Comparison of ENCODE assay signal across 21 cellular contexts in the genomic region with DNA sequence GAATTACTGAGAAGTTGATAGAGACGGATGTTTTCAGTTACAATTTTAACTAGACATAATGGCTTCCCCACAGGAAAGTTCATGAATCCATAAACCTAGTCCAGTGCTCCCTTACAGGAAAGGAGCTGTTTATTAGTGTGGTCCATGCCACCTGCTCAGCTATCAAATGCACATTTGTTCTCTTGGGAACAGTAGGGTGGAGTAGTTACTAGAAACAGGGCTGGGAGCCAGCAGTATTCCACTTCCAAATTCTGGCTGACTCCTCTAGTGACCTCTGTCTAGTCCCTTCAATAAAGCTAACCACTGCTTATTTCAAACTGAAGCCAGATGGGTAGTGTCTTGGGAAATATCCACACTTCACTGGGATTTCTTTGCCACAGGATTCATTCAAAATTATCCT.
DNase-seq lines count a peak whose midpoint lies in the region; ATAC-seq and TF ChIP-seq lines count a peak whose summit lies in the region.
"Had no signal": no experiment of that assay in that cellular context is flagged by ENCODE, and none has a peak within 500 bp of the region (broad histone marks: within the 10 kb centered on the region; RNA-seq: fewer than 3 reads in every experiment).

No MANE protein-coding gene starts in this region.

- TF ChIP-seq CTCF in gastroesophageal sphincter (IDR thresholded peaks at IDR 0.05), result no peak
- no peak for TF ChIP-seq CTCF in testis (IDR thresholded peaks at IDR 0.05)
- TF ChIP-seq CTCF in prostate gland (IDR thresholded peaks at IDR 0.05), result no peak
- no peak for TF ChIP-seq CTCF in vagina (IDR thresholded peaks at IDR 0.05)

- TF ChIP-seq POLR2A in gastroesophageal sphincter (IDR thresholded peaks at IDR 0.05) (no peak), testis (IDR thresholded peaks at IDR 0.05) (no peak), prostate gland (IDR thresholded peaks at IDR 0.05) (no peak), vagina (IDR thresholded peaks at IDR 0.05) (no peak)

- H3K27ac ChIP-seq in gastroesophageal sphincter, result peak overlapping the region in 2 of 4 donors; percentile 1 to 36
- no peak overlapping the region for H3K27ac ChIP-seq in testis
- no peak overlapping the region for H3K27ac ChIP-seq in neuronal stem cell (replicated peaks; ENCODE audit: low read length)
- H3K27ac ChIP-seq in prostate gland, result no peak overlapping the region
- H3K27ac ChIP-seq in vagina, result no peak overlapping the region
- H3K27ac ChIP-seq: BLaER1 treated with 17β-estradiol and CSF1 and Interleukin-3, amounts not matched to agents 10 nM and 100 nM; hepatocyte; suprapubic skin had no signal

- H3K4me1 ChIP-seq in gastroesophageal sphincter (peaks cover 3 to 45% (median 8%) of the 10 kb centered on the region in 3 donors), testis (peaks cover 16% of the 10 kb centered on the region), neuronal stem cell (ENCODE audit: control insufficient read depth in 2 of 2, insufficient read depth in 1 of 2, low read depth in 1 of 2, low read length in 2 of 2) (no peaks in the 10 kb centered on the region), prostate gland (replicated peaks) (no peaks in the 10 kb centered on the region), vagina (peaks cover 13% of the 10 kb centered on the region)
- H3K4me1 ChIP-seq: BLaER1 treated with 17β-estradiol and CSF1 and Interleukin-3, amounts not matched to agents 10 nM and 100 nM had no signal

- no peak overlapping the region for H3K9ac ChIP-seq in neuronal stem cell (ENCODE audit: low read depth, low read length, poor library complexity)
- H3K9ac ChIP-seq: BLaER1 treated with 17β-estradiol and CSF1 and Interleukin-3, amounts not matched to agents 10 nM and 100 nM had no signal

- H2AK5ac ChIP-seq in neuronal stem cell (ENCODE audit: low read depth, low read length), result no peak overlapping the region

- no peak overlapping the region for H2BK12ac ChIP-seq in neuronal stem cell (ENCODE audit: low read length)

- H2AFZ ChIP-seq in neuronal stem cell (ENCODE audit: low read length), result no peak overlapping the region
- H2AFZ ChIP-seq: GM23338, hepatocyte had no signal

- H3K79me1 ChIP-seq in neuronal stem cell (ENCODE audit: low read depth, low read length), result no peaks in the 10 kb centered on the region

- no peak overlapping the region for H2BK120ac ChIP-seq in neuronal stem cell (ENCODE audit: low read depth, low read length)

- H3K4me2 ChIP-seq in neuronal stem cell (ENCODE audit: insufficient read depth, low read length, poor library complexity, severe bottlenecking), result no peak overlapping the region
- H3K4me2 ChIP-seq: BLaER1 treated with 17β-estradiol and CSF1 and Interleukin-3, amounts not matched to agents 10 nM and 100 nM; hepatocyte had no signal

- H3K27me3 ChIP-seq in gastroesophageal sphincter, result no peaks in the 10 kb centered on the region
- no peaks in the 10 kb centered on the region for H3K27me3 ChIP-seq in testis
- H3K27me3 ChIP-seq in neuronal stem cell (ENCODE audit: control insufficient read depth in 3 of 3, insufficient read depth in 3 of 3, low read depth in 1 of 3, low read length in 3 of 3), result no peaks in the 10 kb centered on the region
- H3K27me3 ChIP-seq in prostate gland (replicated peaks; ENCODE audit: insufficient read depth), result no peaks in the 10 kb centered on the region
- no peaks in the 10 kb centered on the region for H3K27me3 ChIP-seq in vagina
- H3K27me3 ChIP-seq: BLaER1 treated with 17β-estradiol and CSF1 and Interleukin-3, amounts not matched to agents 10 nM and 100 nM; hepatocyte; suprapubic skin had no signal

- H3K4me3 ChIP-seq in gastroesophageal sphincter (no peak overlapping the region), testis (no peak overlapping the region), neuronal stem cell (ENCODE audit: low read length in 2 of 2) (no peak overlapping the region), prostate gland (no peak overlapping the region), vagina (no peak overlapping the region)
- H3K4me3 ChIP-seq: BLaER1 treated with 17β-estradiol and CSF1 and Interleukin-3, amounts not matched to agents 10 nM and 100 nM; GM23338; hepatocyte; lung; suprapubic skin had no signal

- DNase-seq in NCI-H82 (lab: John Stamatoyannopoulos, UW), result peak; percentile 14
- DNase-seq in NCI-H82 treated with DMSO at 0.1 percent for 48 hours (lab: John Stamatoyannopoulos, UW; ENCODE audit: unreplicated experiment), result no peak
- peak; percentile 13 to 68 for DNase-seq in NCI-H446 (lab: John Stamatoyannopoulos, UW)
- peak; percentile 33 for DNase-seq in testis
- no peak for DNase-seq in neuronal stem cell (ENCODE audit: low spot score)
- no peak for DNase-seq in prostate gland (ENCODE audit: low spot score)
- no peak for DNase-seq in vagina (ENCODE audit: extremely low spot score in 2 of 2)
- DNase-seq: activated CD4-positive, CD25-positive, alpha-beta regulatory T cell; activated CD8-positive, alpha-beta T cell treated with anti-CD3 and anti-CD28 coated beads, Interleukin-2, amount 10 ng/mL, durations not matched to agents 7 days and 5 days; activated T-cell treated with anti-CD3 and anti-CD28 coated beads, Interleukin-2, amount 50 U/mL, for 1 hour; cortex of kidney; NCI-H226; nucleus accumbens; retina had no signal

- no peaks in the 10 kb centered on the region for H3K9me3 ChIP-seq in gastroesophageal sphincter
- no peaks in the 10 kb centered on the region for H3K9me3 ChIP-seq in testis
- no peaks in the 10 kb centered on the region for H3K9me3 ChIP-seq in neuronal stem cell (replicated peaks in 1 of 2; ENCODE audit: control insufficient read depth in 2 of 2, insufficient read depth in 1 of 2, low read depth in 1 of 2, low read length in 2 of 2)
- H3K9me3 ChIP-seq in prostate gland, result no peaks in the 10 kb centered on the region
- no peaks in the 10 kb centered on the region for H3K9me3 ChIP-seq in vagina
- H3K9me3 ChIP-seq: BLaER1 treated with 17β-estradiol and CSF1 and Interleukin-3, amounts not matched to agents 10 nM and 100 nM; suprapubic skin had no signal

- H3K36me3 ChIP-seq in gastroesophageal sphincter (no peaks in the 10 kb centered on the region), testis (ENCODE audit: low read depth, missing control alignments) (no peaks in the 10 kb centered on the region), neuronal stem cell (replicated peaks in 1 of 2; ENCODE audit: control insufficient read depth in 2 of 2, insufficient read depth in 2 of 2, low read length in 2 of 2) (no peaks in the 10 kb centered on the region), prostate gland (no peaks in the 10 kb centered on the region), vagina (no peaks in the 10 kb centered on the region)
- H3K36me3 ChIP-seq: BLaER1 treated with 17β-estradiol and CSF1 and Interleukin-3, amounts not matched to agents 10 nM and 100 nM; suprapubic skin had no signal

- TF ChIP-seq EP300 in gastroesophageal sphincter (IDR thresholded peaks at IDR 0.05), result no peak

- H2BK5ac ChIP-seq in neuronal stem cell (ENCODE audit: low read length), result no peak overlapping the region

- H3K4ac ChIP-seq in neuronal stem cell (ENCODE audit: low read length), result no peak overlapping the region

- H2BK15ac ChIP-seq in neuronal stem cell (ENCODE audit: low read length), result no peak overlapping the region

- H4K8ac ChIP-seq in neuronal stem cell (ENCODE audit: low read depth, low read length), result no peak overlapping the region

- peak; percentile 67 for ATAC-seq in gastroesophageal sphincter
- ATAC-seq: activated CD8-positive, alpha-beta T cell treated with anti-CD3 and anti-CD28 coated beads, Interleukin-2, amount 10 ng/mL, durations not matched to agents 7 days and 5 days; SK-N-SH treated with all-trans-retinoic acid at 6 μM for 48 hours had no signal

- WGBS in gastroesophageal sphincter (ENCODE audit: low coverage in 1 of 2), 2 donors, result 13 to 38% methylated on average over 1 of the region's 1 CpG
- 44 to 61% methylated on average over 1 of the region's 1 CpG for WGBS in testis, 2 donors
- no CpG with 5 or more reads among the region's 1 CpG for WGBS in neuronal stem cell (ENCODE audit: extremely low coverage in 2 of 2, insufficient read length in 2 of 2, insufficient replicate concordance in 1 of 2), 2 donors
- 59% methylated on average over 1 of the region's 1 CpG for WGBS in prostate gland

- no peak overlapping the region for H3K14ac ChIP-seq in neuronal stem cell (ENCODE audit: low read length)

- H4K91ac ChIP-seq in neuronal stem cell (ENCODE audit: low read depth, low read length, poor library complexity), result no peak overlapping the region

- intact Hi-C loops in testis (cut with DNase I; ENCODE audit: low total_unique reads), result no loop called here
- intact Hi-C loops in prostate gland (cut with DNase I), result no loop called here
- intact Hi-C loops in vagina (cut with DNase I), result no loop called here

- no peak overlapping the region for H3K23ac ChIP-seq in neuronal stem cell (ENCODE audit: low read depth, low read length, poor library complexity)

- H3K18ac ChIP-seq in neuronal stem cell (ENCODE audit: low read length), result no peak overlapping the region

Comparison
In these comparisons a context has a peak if more than half of its experiments do, and no peak if none do; other contexts are left out.
1. DNase-seq: peak in NCI-H82 (single experiment), NCI-H446 (2 of 2) and testis (single experiment); none in NCI-H82 treated with DMSO at 0.1 percent for 48 hours (single experiment), neuronal stem cell (single experiment), prostate gland (single experiment) and vagina (0 of 2).